ENCODE assay signal across 8 cellular contexts in genomic region chr1:51237313-51237700, GRCh38. TPM values are rescaled to one million over a fixed set of nuclear protein-coding genes. Genes with fewer than 3 reads are reported as not detected.
DNase-seq lines count a peak whose midpoint lies in the region; ATAC-seq, FAIRE-seq and TF ChIP-seq lines count a peak whose summit lies in the region.

No MANE protein-coding gene starts in this region.

- H3K4me1 ChIP-seq in right atrium auricular region (peaks cover 0 to 45% of the 10 kb centered on the region in 2 donors), lung (ENCODE audit: control insufficient read depth in 2 of 2, insufficient read depth in 2 of 2, low read length in 2 of 2) (peaks cover 7 to 16% of the 10 kb centered on the region in 2 donors)

- H3K4me3 Mint-ChIP-seq in chondrocyte (ENCODE audit: unreplicated experiment), result no peak overlapping the region

- H3K27me3 Mint-ChIP-seq in chondrocyte (ENCODE audit: low read depth), result no peaks in the 10 kb centered on the region

- H3K4me3 ChIP-seq in right atrium auricular region (peak overlapping the region; percentile 98 to 99), bronchial epithelial cell (ENCODE audit: low read depth, low read length) (peak overlapping the region; percentile 81), lung (peak overlapping the region; percentile 95)

- no peaks in the 10 kb centered on the region for H3K36me3 ChIP-seq in right atrium auricular region
- no peaks in the 10 kb centered on the region for H3K36me3 ChIP-seq in bronchial epithelial cell (ENCODE audit: control insufficient read depth, insufficient read depth, low read length)
- no peaks in the 10 kb centered on the region for H3K36me3 ChIP-seq in lung (ENCODE audit: control insufficient read depth in 2 of 2, insufficient read depth in 2 of 2, low read length in 2 of 2)

- H3K27ac ChIP-seq in right atrium auricular region (peak overlapping the region; percentile 98), lung (ENCODE audit: low read depth in 1 of 2, low read length in 1 of 2) (peak overlapping the region; percentile 85 to 99)

- no peak for FAIRE-seq in bronchial epithelial cell (lab: Jason Lieb, UNC)

- H3K27ac Mint-ChIP-seq in chondrocyte (ENCODE audit: unreplicated experiment), result no peak overlapping the region

- H3K9me3 Mint-ChIP-seq in chondrocyte (ENCODE audit: low read depth), result no peaks in the 10 kb centered on the region

- no peaks in the 10 kb centered on the region for H3K27me3 ChIP-seq in right atrium auricular region
- H3K27me3 ChIP-seq in bronchial epithelial cell (ENCODE audit: control insufficient read depth, insufficient read depth, low read length), result no peaks in the 10 kb centered on the region
- no peaks in the 10 kb centered on the region for H3K27me3 ChIP-seq in lung (ENCODE audit: control insufficient read depth, insufficient read depth)

- TF ChIP-seq CTCF in right atrium auricular region (IDR thresholded peaks at IDR 0.05) (no peak), bronchial epithelial cell (IDR thresholded peaks at IDR 0.05; ENCODE audit: insufficient read depth, low read length, severe bottlenecking) (no peak), lung (IDR thresholded peaks at IDR 0.05; ENCODE audit: control extremely low read depth, extremely low read depth) (no peak), chondrocyte (IDR thresholded peaks at IDR 0.05) (no peak)

- ATAC-seq in left ventricle myocardium superior (no peak), lung (ENCODE audit: insufficient read depth, low FRiP score) (no peak), GM19035 (IDR thresholded peaks at IDR 0.05; ENCODE audit: unreplicated experiment) (no peak)

- H3K9me3 ChIP-seq in right atrium auricular region, result no peaks in the 10 kb centered on the region
- no peaks in the 10 kb centered on the region for H3K9me3 ChIP-seq in lung (ENCODE audit: control insufficient read depth in 2 of 2, insufficient read depth in 1 of 2, low read length in 1 of 2)

- intact Hi-C loops in left ventricle myocardium superior (cut with micrococcal nuclease), result no loop called here

- WGBS in lung, 2 donors, result 7% methylated on average over 9 of the region's 9 CpGs

- H3K36me3 Mint-ChIP-seq in chondrocyte (ENCODE audit: low read depth), result no peaks in the 10 kb centered on the region

- peaks cover 39% of the 10 kb centered on the region for H3K4me1 Mint-ChIP-seq in chondrocyte (ENCODE audit: low read depth)

- DNase-seq in right atrium auricular region (ENCODE audit: low spot score) (no peak), left ventricle myocardium superior (no peak), bronchial epithelial cell (ENCODE audit: low read depth) (peak; percentile 73), lung (ENCODE audit: low spot score) (no peak), chondrocyte (ENCODE audit: low spot score) (no peak), NCI-H146 (lab: John Stamatoyannopoulos, UW) (no peak)
- no peak for DNase-seq in activated CD8-positive, alpha-beta memory T cell treated with anti-CD3 and anti-CD28 coated beads, Interleukin-2, amount 50 U/mL, for 48 hours

RNA-seq across cellular contexts. Expression of gene RNF11, which starts 1.2 kb away (rescaled TPM):
- total RNA-seq in right atrium auricular region (100 to 1,000 TPM in 1 of 2 donors, 10 to 100 TPM in 1; 87.2 to 103 TPM), left ventricle myocardium superior (118 TPM), bronchial epithelial cell (94.0 and 184 TPM in 2 replicates), lung (100 to 1,000 TPM in 1 of 2 donors, 10 to 100 TPM in 1; 79.9 to 149 TPM), chondrocyte (131 to 142 TPM (median 132 TPM) in 3 replicates)
- 10 to 100 TPM; 36.6 to 62.8 TPM for polyA plus RNA-seq in lung
